10 cellular contexts compared by ENCODE assay signal in the genomic region with DNA sequence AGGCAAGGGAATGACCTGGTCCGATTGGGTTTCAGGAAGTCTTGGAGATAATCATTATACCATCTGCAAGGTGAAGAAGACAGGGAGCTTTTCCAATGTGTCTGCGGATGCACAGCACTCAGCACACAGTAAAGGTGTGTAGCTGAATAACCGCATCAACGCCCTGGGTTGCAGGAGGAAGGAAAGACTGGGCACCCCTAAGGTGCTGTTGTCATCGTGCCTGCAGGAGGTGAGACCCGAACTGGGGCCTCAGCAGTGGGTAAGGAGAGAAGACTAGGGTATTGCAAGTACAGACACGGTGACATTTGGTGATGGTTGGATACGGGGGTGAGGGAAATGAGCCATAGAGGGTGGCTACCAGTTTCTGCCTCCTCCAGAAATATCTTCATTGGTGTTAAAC. TPM values are rescaled to one million over a fixed set of nuclear protein-coding genes. Genes with fewer than 3 reads are reported as not detected.
DNase-seq lines count a peak whose midpoint lies in the region; ATAC-seq and TF ChIP-seq lines count a peak whose summit lies in the region.
"Had no signal": no experiment of that assay in that cellular context is flagged by ENCODE, and none has a peak within 500 bp of the region (broad histone marks: within the 10 kb centered on the region; RNA-seq: fewer than 3 reads in every experiment).

No MANE protein-coding gene starts in this region.

- H3K27me3 ChIP-seq in gastroesophageal sphincter, result no peaks in the 10 kb centered on the region
- H3K27me3 ChIP-seq: tibial nerve had no signal

- peaks cover 0 to 33% (median 10%) of the 10 kb centered on the region in 3 donors for H3K4me1 ChIP-seq in gastroesophageal sphincter

- H3K9me3 Mint-ChIP-seq in activated CD4-positive, alpha-beta T cell treated with anti-CD3 and anti-CD28 coated beads, Interleukin-2, amount 10 ng/mL, durations not matched to agents 7 days and 5 days, result no peaks in the 10 kb centered on the region
- no peaks in the 10 kb centered on the region for H3K9me3 Mint-ChIP-seq in T-cell
- no peaks in the 10 kb centered on the region for H3K9me3 Mint-ChIP-seq in progenitor cell of endocrine pancreas (ENCODE audit: low read depth)

- no peaks in the 10 kb centered on the region for H3K36me3 Mint-ChIP-seq in activated CD4-positive, alpha-beta T cell treated with anti-CD3 and anti-CD28 coated beads, Interleukin-2, amount 10 ng/mL, durations not matched to agents 7 days and 5 days (ENCODE audit: low read depth)
- no peaks in the 10 kb centered on the region for H3K36me3 Mint-ChIP-seq in T-cell
- no peaks in the 10 kb centered on the region for H3K36me3 Mint-ChIP-seq in progenitor cell of endocrine pancreas (ENCODE audit: insufficient read depth)

- H3K4me3 ChIP-seq in gastroesophageal sphincter, result no peak overlapping the region

- H3K4me1 Mint-ChIP-seq in activated CD4-positive, alpha-beta T cell treated with anti-CD3 and anti-CD28 coated beads, Interleukin-2, amount 10 ng/mL, durations not matched to agents 7 days and 5 days, result peaks cover 21% of the 10 kb centered on the region
- H3K4me1 Mint-ChIP-seq in T-cell (peaks cover 25 to 34% (median 34%) of the 10 kb centered on the region in 3 donors), progenitor cell of endocrine pancreas (ENCODE audit: low read depth) (peaks cover 9% of the 10 kb centered on the region)

- TF ChIP-seq CTCF in gastroesophageal sphincter (IDR thresholded peaks at IDR 0.05) (no peak), progenitor cell of endocrine pancreas (IDR thresholded peaks at IDR 0.05; ENCODE audit: unreplicated experiment) (no peak)

- H3K27me3 Mint-ChIP-seq in activated CD4-positive, alpha-beta T cell treated with anti-CD3 and anti-CD28 coated beads, Interleukin-2, amount 10 ng/mL, durations not matched to agents 7 days and 5 days, result peaks cover 27% of the 10 kb centered on the region
- H3K27me3 Mint-ChIP-seq in T-cell (peaks cover 3 to 14% of the 10 kb centered on the region in 2 donors), progenitor cell of endocrine pancreas (peaks cover 24% of the 10 kb centered on the region)

- no peak for TF ChIP-seq EP300 in gastroesophageal sphincter (IDR thresholded peaks at IDR 0.05)

- H3K4me3 Mint-ChIP-seq in activated CD4-positive, alpha-beta T cell treated with anti-CD3 and anti-CD28 coated beads, Interleukin-2, amount 10 ng/mL, durations not matched to agents 7 days and 5 days, result peak overlapping the region; percentile 90
- peak overlapping the region; percentile 84 to 90 (median 85) for H3K4me3 Mint-ChIP-seq in T-cell
- H3K4me3 Mint-ChIP-seq in progenitor cell of endocrine pancreas (ENCODE audit: low read depth), result peak overlapping the region; percentile 80

- TF ChIP-seq POLR2A in gastroesophageal sphincter (IDR thresholded peaks at IDR 0.05), result no peak

- H3K27ac Mint-ChIP-seq in activated CD4-positive, alpha-beta T cell treated with anti-CD3 and anti-CD28 coated beads, Interleukin-2, amount 10 ng/mL, durations not matched to agents 7 days and 5 days, result no peak overlapping the region
- H3K27ac Mint-ChIP-seq in T-cell (peak overlapping the region in 1 of 2 donors; percentile 0), progenitor cell of endocrine pancreas (peak overlapping the region; percentile 53)

- POLR2A ChIA-PET in activated CD4-positive, alpha-beta T cell treated with anti-CD3 and anti-CD28 coated beads, Interleukin-2, amount 10 ng/mL, durations not matched to agents 7 days and 5 days (lab: Charles Lee), result no interaction called here
- POLR2A ChIA-PET in T-cell (lab: Charles Lee), result no interaction called here

- no peaks in the 10 kb centered on the region for H3K9me3 ChIP-seq in gastroesophageal sphincter
- H3K9me3 ChIP-seq: tibial nerve had no signal

- WGBS in gastroesophageal sphincter (ENCODE audit: low coverage in 1 of 2), 2 donors, result 55 to 57% methylated on average over 6 to 8 of the region's 8 CpGs

- H3K27ac ChIP-seq in gastroesophageal sphincter, result peak overlapping the region in 3 of 4 donors; percentile 83 to 89 (median 89)
- H3K27ac ChIP-seq: RWPE1 had no signal

- CTCF ChIA-PET in activated CD4-positive, alpha-beta T cell treated with anti-CD3 and anti-CD28 coated beads, Interleukin-2, amount 10 ng/mL, durations not matched to agents 7 days and 5 days (lab: Charles Lee), result no interaction called here
- CTCF ChIA-PET in T-cell (lab: Charles Lee), result no interaction called here

- peaks cover 0 to 7% of the 10 kb centered on the region in 2 donors for H3K36me3 ChIP-seq in gastroesophageal sphincter

- no peak for ATAC-seq in T-cell (replicated peaks in 1 of 4)
- ATAC-seq in gastroesophageal sphincter, result no peak
- ATAC-seq in HG02973 (IDR thresholded peaks at IDR 0.05; ENCODE audit: unreplicated experiment), result no peak

- no peak for DNase-seq in activated CD4-positive, alpha-beta T cell treated with anti-CD3 and anti-CD28 coated beads, Interleukin-2, amount 10 ng/mL, durations not matched to agents 7 days and 5 days
- DNase-seq in activated CD4-positive, alpha-beta T cell treated with anti-CD3 and anti-CD28 coated beads for 1 hour, result no peak
- DNase-seq in T-cell, result no peak
- DNase-seq in progenitor cell of endocrine pancreas (ENCODE audit: low spot score, unreplicated experiment), result no peak
- no peak for DNase-seq in activated effector memory CD4-positive, alpha-beta T cell treated with anti-CD3 and anti-CD28 coated beads, Interleukin-2, amount 50 U/mL, for 16 hours
- no peak for DNase-seq in glomerular visceral epithelial cell (ENCODE audit: extremely low spot score)

RNA-seq across cellular contexts. Expression of gene TRIM62, which starts 1.1 kb away (rescaled TPM):
- total RNA-seq in activated CD4-positive, alpha-beta T cell treated with anti-CD3 and anti-CD28 coated beads, Interleukin-2, amount 10 ng/mL, durations not matched to agents 7 days and 5 days, result 10 to 100 TPM in 1 of 2 experiments, 1 to 10 TPM in 1; 9.3 to 10.2 TPM
- total RNA-seq in T-cell (10 to 100 TPM; 20.3 to 31.8 (median 24.3) TPM), gastroesophageal sphincter (1 to 10 TPM; 4.0 to 9.0 (median 5.5) TPM), progenitor cell of endocrine pancreas (6.6 and 7.4 TPM in 2 replicates)
